21 cellular contexts compared by ENCODE assay signal in the genomic region with DNA sequence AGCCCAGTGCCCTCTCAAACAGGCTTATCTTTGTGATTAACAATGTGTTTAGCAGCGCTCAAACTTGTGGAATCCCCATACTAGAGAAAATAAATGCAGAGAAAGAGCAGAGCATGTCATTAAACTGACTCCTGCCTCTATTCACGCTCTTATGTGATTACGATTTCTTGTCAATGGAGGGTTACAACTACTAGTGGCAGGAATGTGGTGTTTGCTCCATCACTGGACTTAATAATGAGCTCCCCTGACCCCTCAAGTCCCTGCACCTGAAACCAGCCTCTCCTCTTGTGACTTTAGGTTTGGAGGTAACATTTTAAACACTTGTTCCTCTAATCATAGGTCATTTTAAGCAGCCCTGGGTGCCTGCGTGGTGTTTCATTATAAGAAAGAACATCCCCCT.
"Had no signal": no experiment of that assay in that cellular context is flagged by ENCODE, and none has a peak within 500 bp of the region (broad histone marks: within the 10 kb centered on the region; RNA-seq: fewer than 3 reads in every experiment).

No MANE protein-coding gene starts in this region.

- H3K4me1 Mint-ChIP-seq: naive thymus-derived CD8-positive, alpha-beta T cell; stimulated activated effector memory CD8-positive, alpha-beta T cell treated with anti-CD3 and anti-CD28 coated beads, Interleukin-12 subunit alpha, Interleukin-12 subunit beta, amount 100 ng/mL, for 72 hours had no signal

- H3K27ac ChIP-seq: foreskin keratinocyte, pancreas, suprapubic skin, thyroid gland, upper lobe of left lung, uterus had no signal

- H3K36me3 ChIP-seq: pancreas, suprapubic skin, thyroid gland, upper lobe of left lung, uterus had no signal

- ATAC-seq: effector memory CD8-positive, alpha-beta T cell; foreskin keratinocyte; left lobe of liver; mucosa of descending colon; naive thymus-derived CD8-positive, alpha-beta T cell; pancreas; right cardiac atrium; stimulated activated effector memory CD8-positive, alpha-beta T cell treated with anti-CD3 and anti-CD28 coated beads, Interleukin-12 subunit alpha, Interleukin-12 subunit beta, amount 100 ng/mL, for 72 hours; stimulated activated naive CD8-positive, alpha-beta T cell treated with anti-CD3 and anti-CD28 coated beads, Interleukin-15, Interleukin-2, amounts not matched to agents 100 U/mL and 50 U/mL, for 24 hours had no signal

- DNase-seq: effector memory CD8-positive, alpha-beta T cell; erythroblast; foreskin keratinocyte; kidney glomerular epithelial cell; mammary epithelial cell; mucosa of descending colon; naive thymus-derived CD8-positive, alpha-beta T cell; occipital lobe; pancreas; right cardiac atrium; stimulated activated CD4-positive, alpha-beta T cell treated with anti-CD3 and anti-CD28 coated beads, Interleukin-4, amount 100 ng/mL, for 1 hour; stimulated activated CD8-positive, alpha-beta memory T cell treated with anti-CD3 and anti-CD28 coated beads, Interleukin-4, amount 100 ng/mL, for 48 hours; stimulated activated naive CD8-positive, alpha-beta T cell treated with anti-CD3 and anti-CD28 coated beads, Interleukin-15, Interleukin-2, amounts not matched to agents 100 U/mL and 50 U/mL, for 24 hours; thyroid gland; uterus had no signal

- H3K27me3 ChIP-seq: pancreas, suprapubic skin, thyroid gland, upper lobe of left lung, uterus had no signal

- H3K36me3 Mint-ChIP-seq: naive thymus-derived CD8-positive, alpha-beta T cell; stimulated activated effector memory CD8-positive, alpha-beta T cell treated with anti-CD3 and anti-CD28 coated beads, Interleukin-12 subunit alpha, Interleukin-12 subunit beta, amount 100 ng/mL, for 72 hours had no signal

- H3K27ac Mint-ChIP-seq: effector memory CD8-positive, alpha-beta T cell; naive thymus-derived CD8-positive, alpha-beta T cell; progenitor cell of endocrine pancreas; stimulated activated effector memory CD8-positive, alpha-beta T cell treated with anti-CD3 and anti-CD28 coated beads, Interleukin-12 subunit alpha, Interleukin-12 subunit beta, amount 100 ng/mL, for 72 hours had no signal

- H3K27me3 Mint-ChIP-seq: progenitor cell of endocrine pancreas had no signal

- H3K4me3 Mint-ChIP-seq: effector memory CD8-positive, alpha-beta T cell; naive thymus-derived CD8-positive, alpha-beta T cell; stimulated activated effector memory CD8-positive, alpha-beta T cell treated with anti-CD3 and anti-CD28 coated beads, Interleukin-12 subunit alpha, Interleukin-12 subunit beta, amount 100 ng/mL, for 72 hours had no signal

- H3K9me3 ChIP-seq: mucosa of descending colon, pancreas, suprapubic skin, thyroid gland, upper lobe of left lung, uterus had no signal

- H3K4me1 ChIP-seq: foreskin keratinocyte, pancreas, suprapubic skin, thyroid gland, upper lobe of left lung, uterus had no signal

- H3K4me2 ChIP-seq: smooth muscle cell had no signal

- H3K4me3 ChIP-seq: mucosa of descending colon, pancreas, smooth muscle cell, suprapubic skin, thyroid gland, upper lobe of left lung, uterus had no signal
